31 cellular contexts compared by ENCODE assay signal in the genomic region with DNA sequence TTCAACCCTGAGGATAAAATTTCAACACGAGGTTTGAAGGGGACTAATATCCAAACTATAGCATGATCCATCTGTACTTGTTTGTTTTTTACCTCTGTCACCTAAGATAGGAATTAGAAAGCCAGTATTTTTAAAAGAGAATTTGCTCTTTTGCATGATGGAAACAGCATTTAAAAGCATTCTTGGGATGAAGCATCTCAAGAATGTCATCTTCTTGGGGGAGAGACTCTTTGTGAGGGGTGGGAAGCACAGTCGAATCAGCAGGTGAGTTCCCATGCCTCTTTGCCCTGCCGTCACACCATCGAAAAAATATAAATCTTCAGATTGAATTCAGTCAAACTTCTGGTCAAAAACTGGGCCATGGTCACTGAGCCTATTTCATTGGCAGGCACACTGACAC. TPM values are rescaled to one million over a fixed set of nuclear protein-coding genes. Genes with fewer than 3 reads are reported as not detected.
"Had no signal": no experiment of that assay in that cellular context is flagged by ENCODE, and none has a peak within 500 bp of the region (broad histone marks: within the 10 kb centered on the region; RNA-seq: fewer than 3 reads in every experiment).

No MANE protein-coding gene starts in this region.

- ATAC-seq: activated T-cell treated with anti-CD3 and anti-CD28 coated beads, Interleukin-2, amount 50 U/mL, for 72 hours; esophagus mucosa; foreskin keratinocyte; gastrocnemius medialis; heart left ventricle; T-helper 17 cell had no signal

- H3K27me3 ChIP-seq: brain microvascular endothelial cell, dorsolateral prefrontal cortex, foreskin keratinocyte, gastrocnemius medialis, heart left ventricle had no signal

- H3K4me3 Mint-ChIP-seq: activated CD4-positive, alpha-beta memory T cell treated with anti-CD3 and anti-CD28 coated beads, Interleukin-2, amount 10 ng/mL, durations not matched to agents 7 days and 5 days; activated CD4-positive, alpha-beta T cell treated with anti-CD3 and anti-CD28 coated beads, Interleukin-2, amount 10 ng/mL, durations not matched to agents 7 days and 5 days; activated naive CD8-positive, alpha-beta T cell; activated T-cell treated with anti-CD3 and anti-CD28 coated beads, Interleukin-2, amount 50 U/mL, for 24 hours; activated T-cell treated with anti-CD3 and anti-CD28 coated beads, Interleukin-2, amount 50 U/mL, for 72 hours; central memory CD8-positive, alpha-beta T cell; dendritic cell treated with granulocyte-macrophage colony-stimulating factor and Interleukin-4, amounts not matched to agents 40 ng/mL and 50 ng/mL, for 4 days; endodermal cell; T-helper 17 cell; T-helper 2 cell treated with Interferon-gamma antibody and Interleukin-4, amounts not matched to agents 5 μg/mL and 100 μg/mL, for 36 hours had no signal

- H3K27ac Mint-ChIP-seq: activated CD4-positive, alpha-beta memory T cell treated with anti-CD3 and anti-CD28 coated beads, Interleukin-2, amount 10 ng/mL, durations not matched to agents 7 days and 5 days; activated CD4-positive, alpha-beta T cell treated with anti-CD3 and anti-CD28 coated beads, Interleukin-2, amount 10 ng/mL, durations not matched to agents 7 days and 5 days; activated naive CD8-positive, alpha-beta T cell; activated T-cell treated with anti-CD3 and anti-CD28 coated beads, Interleukin-2, amount 50 U/mL, for 24 hours; activated T-cell treated with anti-CD3 and anti-CD28 coated beads, Interleukin-2, amount 50 U/mL, for 72 hours; dendritic cell treated with granulocyte-macrophage colony-stimulating factor and Interleukin-4, amounts not matched to agents 40 ng/mL and 50 ng/mL, for 4 days; endodermal cell; T-helper 17 cell; T-helper 2 cell treated with Interferon-gamma antibody and Interleukin-4, amounts not matched to agents 5 μg/mL and 100 μg/mL, for 36 hours had no signal

- H3K9me3 ChIP-seq: gastrocnemius medialis, heart left ventricle had no signal

- H3K36me3 Mint-ChIP-seq: activated naive CD8-positive, alpha-beta T cell had no signal

- H3K4me1 ChIP-seq: foreskin keratinocyte, gastrocnemius medialis, heart left ventricle had no signal

- H3K27ac ChIP-seq: brain microvascular endothelial cell, coronary artery, dorsolateral prefrontal cortex, foreskin keratinocyte, gastrocnemius medialis, heart left ventricle had no signal

- H3K9me3 Mint-ChIP-seq: activated CD4-positive, alpha-beta memory T cell treated with anti-CD3 and anti-CD28 coated beads, Interleukin-2, amount 10 ng/mL, durations not matched to agents 7 days and 5 days; activated CD4-positive, alpha-beta T cell treated with anti-CD3 and anti-CD28 coated beads, Interleukin-2, amount 10 ng/mL, durations not matched to agents 7 days and 5 days; dendritic cell treated with granulocyte-macrophage colony-stimulating factor and Interleukin-4, amounts not matched to agents 40 ng/mL and 50 ng/mL, for 4 days; endodermal cell had no signal

- H3K4me3 ChIP-seq: coronary artery, dorsolateral prefrontal cortex, gastrocnemius medialis, heart left ventricle had no signal

- H3K36me3 ChIP-seq: brain microvascular endothelial cell, gastrocnemius medialis, heart left ventricle had no signal

- H3K4me1 Mint-ChIP-seq: activated CD4-positive, alpha-beta memory T cell treated with anti-CD3 and anti-CD28 coated beads, Interleukin-2, amount 10 ng/mL, durations not matched to agents 7 days and 5 days; activated CD4-positive, alpha-beta T cell treated with anti-CD3 and anti-CD28 coated beads, Interleukin-2, amount 10 ng/mL, durations not matched to agents 7 days and 5 days; central memory CD8-positive, alpha-beta T cell; endodermal cell; T-helper 17 cell had no signal

- H3K27me3 Mint-ChIP-seq: activated CD4-positive, alpha-beta memory T cell treated with anti-CD3 and anti-CD28 coated beads, Interleukin-2, amount 10 ng/mL, durations not matched to agents 7 days and 5 days; activated CD4-positive, alpha-beta T cell treated with anti-CD3 and anti-CD28 coated beads, Interleukin-2, amount 10 ng/mL, durations not matched to agents 7 days and 5 days; activated naive CD8-positive, alpha-beta T cell; activated T-cell treated with anti-CD3 and anti-CD28 coated beads, Interleukin-2, amount 50 U/mL, for 24 hours; central memory CD8-positive, alpha-beta T cell; dendritic cell treated with granulocyte-macrophage colony-stimulating factor and Interleukin-4, amounts not matched to agents 40 ng/mL and 50 ng/mL, for 4 days; T-helper 17 cell had no signal

- DNase-seq: activated CD4-positive, alpha-beta memory T cell treated with anti-CD3 and anti-CD28 coated beads, Interleukin-2, amount 10 ng/mL, durations not matched to agents 7 days and 5 days; activated CD4-positive, alpha-beta T cell treated with anti-CD3 and anti-CD28 coated beads for 1 hour; activated CD4-positive, alpha-beta T cell treated with anti-CD3 and anti-CD28 coated beads for 4 hours; activated CD4-positive, alpha-beta T cell treated with anti-CD3 and anti-CD28 coated beads, Interleukin-2, amount 10 ng/mL, durations not matched to agents 7 days and 5 days; activated CD4-positive, alpha-beta T cell treated with anti-CD3 and anti-CD28 coated beads, Interleukin-2, amount 50 U/mL, for 4 hours; activated CD8-positive, alpha-beta memory T cell treated with anti-CD3 and anti-CD28 coated beads, Interleukin-2, amount 50 U/mL, for 48 hours; activated gamma-delta T cell treated with Interleukin-2 at 50 U/mL for 16 hours; activated naive CD4-positive, alpha-beta T cell treated with anti-CD3 and anti-CD28 coated beads, Interleukin-2, amount 50 U/mL, for 16 hours; activated naive CD4-positive, alpha-beta T cell treated with Interleukin-2 at 50 U/mL for 16 hours; activated T-cell treated with anti-CD3 and anti-CD28 coated beads for 4 hours; activated T-cell treated with anti-CD3 and anti-CD28 coated beads, Interleukin-2, amount 50 U/mL, for 24 hours; activated T-cell treated with anti-CD3 and anti-CD28 coated beads, Interleukin-2, amount 50 U/mL, for 72 hours; amniotic stem cell; anterior cingulate cortex; brain microvascular endothelial cell; dorsolateral prefrontal cortex; effector memory CD4-positive, alpha-beta T cell; endodermal cell; foreskin keratinocyte; gastrocnemius medialis; glutamatergic neuron; heart left ventricle; T-helper 1 cell; T-helper 17 cell; T1000 had no signal

RNA-seq across cellular contexts. Expression of a gene that starts 55.3 kb away (rescaled TPM):
- total RNA-seq: activated CD4-positive, alpha-beta memory T cell treated with anti-CD3 and anti-CD28 coated beads, Interleukin-2, amount 10 ng/mL, durations not matched to agents 7 days and 5 days; activated CD4-positive, alpha-beta T cell treated with anti-CD3 and anti-CD28 coated beads, Interleukin-2, amount 10 ng/mL, durations not matched to agents 7 days and 5 days; activated T-cell treated with anti-CD3 and anti-CD28 coated beads, Interleukin-2, amount 50 U/mL, for 72 hours; T-helper 17 cell had no signal
